ENCODE assay signal across 16 cellular contexts in genomic region chr5:104626122-104626521, GRCh38.
DNase-seq lines count a peak whose midpoint lies in the region; ATAC-seq and TF ChIP-seq lines count a peak whose summit lies in the region.
"Had no signal": no experiment of that assay in that cellular context is flagged by ENCODE, and none has a peak within 500 bp of the region (broad histone marks: within the 10 kb centered on the region; RNA-seq: fewer than 3 reads in every experiment).

No MANE protein-coding gene starts in this region.

- H3K27ac Mint-ChIP-seq in stimulated activated memory B cell treated with anti-CD40 and anti-IgM and Interleukin-4, amounts not matched to agents 10 μg/mL and 1 μg/mL and 100 μg/mL, for 72 hours: no peak overlapping the region
- H3K27ac Mint-ChIP-seq: B cell; CD4-positive, alpha-beta T cell; CD8-positive, alpha-beta T cell had no signal

- H3K27me3 Mint-ChIP-seq in stimulated activated memory B cell treated with anti-CD40 and anti-IgM and Interleukin-4, amounts not matched to agents 10 μg/mL and 1 μg/mL and 100 μg/mL, for 72 hours: no peaks in the 10 kb centered on the region
- H3K27me3 Mint-ChIP-seq: B cell; CD4-positive, alpha-beta T cell had no signal

- DNase-seq in NCI-H526 (lab: John Stamatoyannopoulos, UW) (peak; percentile 68 to 83), SW480 (ENCODE audit: low spot score) (no peak)
- DNase-seq: 8988T; AML-193; Caco-2; Calu3; CD4-positive, alpha-beta T cell; CD8-positive, alpha-beta T cell; DMS79 treated with DMSO at 0.1 percent for 48 hours; GF-D8 had no signal

- H3K4me1 Mint-ChIP-seq in stimulated activated memory B cell treated with anti-CD40 and anti-IgM and Interleukin-4, amounts not matched to agents 10 μg/mL and 1 μg/mL and 100 μg/mL, for 72 hours: no peaks in the 10 kb centered on the region
- H3K4me1 Mint-ChIP-seq: B cell had no signal

- H4K20me1 ChIP-seq in neural cell (ENCODE audit: insufficient read depth): no peaks in the 10 kb centered on the region
- H4K20me1 ChIP-seq: BLaER1 treated with 17β-estradiol and CSF1 and Interleukin-3, amounts not matched to agents 10 nM and 100 nM had no signal

- peak; percentile 97 for TF ChIP-seq EP300 in neural cell (conservative IDR thresholded peaks at IDR 0.05; ENCODE audit: poor library complexity, severe bottlenecking)

- TF ChIP-seq RAD21 in neural cell (conservative IDR thresholded peaks at IDR 0.05): no peak

- peaks cover 2% of the 10 kb centered on the region for H3K9me3 Mint-ChIP-seq in stimulated activated memory B cell treated with anti-CD40 and anti-IgM and Interleukin-4, amounts not matched to agents 10 μg/mL and 1 μg/mL and 100 μg/mL, for 72 hours

- no peak overlapping the region for H2AFZ ChIP-seq in neural cell (ENCODE audit: low read depth, low read length)

- no peaks in the 10 kb centered on the region for H3K9me3 ChIP-seq in neural cell (ENCODE audit: low read length)
- H3K9me3 ChIP-seq: Caco-2 had no signal

- no peak for TF ChIP-seq CTCF in neural cell (IDR thresholded peaks at IDR 0.05; ENCODE audit: poor library complexity, severe bottlenecking)

- ATAC-seq in GM18511 (IDR thresholded peaks at IDR 0.05; ENCODE audit: unreplicated experiment): no peak
- ATAC-seq in stimulated activated memory B cell treated with anti-CD40 and anti-IgM and Interleukin-4, amounts not matched to agents 10 μg/mL and 1 μg/mL and 100 μg/mL, for 72 hours: no peak
- ATAC-seq: CD8-positive, alpha-beta T cell had no signal

- no peaks in the 10 kb centered on the region for H3K36me3 Mint-ChIP-seq in stimulated activated memory B cell treated with anti-CD40 and anti-IgM and Interleukin-4, amounts not matched to agents 10 μg/mL and 1 μg/mL and 100 μg/mL, for 72 hours
- H3K36me3 Mint-ChIP-seq: CD8-positive, alpha-beta T cell had no signal

- H3K9me2 ChIP-seq in neural cell (ENCODE audit: insufficient read depth, low read length): no peaks in the 10 kb centered on the region

- H3K4me3 Mint-ChIP-seq in stimulated activated memory B cell treated with anti-CD40 and anti-IgM and Interleukin-4, amounts not matched to agents 10 μg/mL and 1 μg/mL and 100 μg/mL, for 72 hours: no peak overlapping the region
- H3K4me3 Mint-ChIP-seq: B cell; CD4-positive, alpha-beta T cell; CD8-positive, alpha-beta T cell had no signal

- no peaks in the 10 kb centered on the region for H3K36me3 ChIP-seq in neural cell (ENCODE audit: insufficient read depth, low read length)
- H3K36me3 ChIP-seq: BLaER1 treated with 17β-estradiol and CSF1 and Interleukin-3, amounts not matched to agents 10 nM and 100 nM had no signal

- no peak overlapping the region for H3K4me3 ChIP-seq in neural cell (ENCODE audit: low read length)
- H3K4me3 ChIP-seq: BLaER1 treated with 17β-estradiol and CSF1 and Interleukin-3, amounts not matched to agents 10 nM and 100 nM had no signal

- H3K9ac ChIP-seq in neural cell (ENCODE audit: low read length): no peak overlapping the region
- H3K9ac ChIP-seq: BLaER1 treated with 17β-estradiol and CSF1 and Interleukin-3, amounts not matched to agents 10 nM and 100 nM had no signal

- H3K79me2 ChIP-seq in neural cell (replicated peaks; ENCODE audit: insufficient read depth, low read length): no peaks in the 10 kb centered on the region

- no peaks in the 10 kb centered on the region for H3K27me3 ChIP-seq in neural cell (ENCODE audit: insufficient read depth, low read depth, low read length)
- H3K27me3 ChIP-seq: BLaER1 treated with 17β-estradiol and CSF1 and Interleukin-3, amounts not matched to agents 10 nM and 100 nM had no signal

- no peaks in the 10 kb centered on the region for H3F3A ChIP-seq in neural cell (ENCODE audit: insufficient read depth, low read length, poor library complexity, severe bottlenecking)

- H3K4me2 ChIP-seq in neural cell (ENCODE audit: low read length): no peak overlapping the region
- H3K4me2 ChIP-seq: BLaER1 treated with 17β-estradiol and CSF1 and Interleukin-3, amounts not matched to agents 10 nM and 100 nM had no signal

- H3K27ac ChIP-seq in neural cell (ENCODE audit: low read length): no peak overlapping the region
- H3K27ac ChIP-seq: BLaER1 treated with 17β-estradiol and CSF1 and Interleukin-3, amounts not matched to agents 10 nM and 100 nM; C4-2B had no signal

TF ChIP-seq in neural cell, 6 proteins besides CTCF, POLR2A, EP300 and RAD21:
- TF ChIP-seq EZH2 (IDR thresholded peaks at IDR 0.05; ENCODE audit: borderline replicate concordance, insufficient read depth, low read length, poor library complexity, severe bottlenecking): no peak
- TF ChIP-seq MXI1 (conservative IDR thresholded peaks at IDR 0.05; ENCODE audit: poor library complexity, severe bottlenecking): no peak
- peak; percentile 91 for TF ChIP-seq POLR2AphosphoS5 (IDR thresholded peaks at IDR 0.05)
